In the genomic region with DNA sequence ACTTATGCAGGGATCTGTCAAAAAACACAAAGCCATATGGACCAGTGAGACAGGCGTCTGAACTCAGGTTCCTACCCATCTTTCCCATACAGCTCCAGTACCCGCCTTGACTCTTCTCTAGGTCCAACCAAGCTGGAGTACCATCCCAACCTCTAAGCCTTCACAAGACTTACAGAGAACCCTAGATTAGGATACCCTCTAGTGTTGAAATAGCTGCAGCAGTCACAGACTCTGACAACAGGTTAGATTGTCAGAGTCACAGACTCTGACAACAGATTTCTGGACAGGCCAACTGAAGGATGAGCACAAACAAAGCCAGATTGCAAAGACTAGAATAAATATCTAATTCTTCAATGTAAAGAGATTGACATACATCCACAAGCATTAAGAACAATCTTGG, we compare ENCODE assay signal across 14 cellular contexts.
A peak's percentile ranks its signal among the peaks of the same experiment; 100 is the strongest.
DNase-seq lines count a peak whose midpoint lies in the region; ATAC-seq and TF ChIP-seq lines count a peak whose summit lies in the region.
"Had no signal": no experiment of that assay in that cellular context is flagged by ENCODE, and none has a peak within 500 bp of the region (broad histone marks: within the 10 kb centered on the region; RNA-seq: fewer than 3 reads in every experiment).

No MANE protein-coding gene starts in this region.

- H2BK5ac ChIP-seq in mesendoderm (ENCODE audit: low read length): no peak overlapping the region

- H3K27ac ChIP-seq in mesendoderm (ENCODE audit: low read depth, low read length): no peak overlapping the region

- H4K5ac ChIP-seq in mesendoderm (ENCODE audit: low read length): no peak overlapping the region

- no peaks in the 10 kb centered on the region for H3K36me3 ChIP-seq in GM06990 (ENCODE audit: control insufficient read depth, insufficient read depth, low read length)
- H3K36me3 ChIP-seq in mesendoderm (ENCODE audit: control insufficient read depth, insufficient read depth, low read length): no peaks in the 10 kb centered on the region

- H3K18ac ChIP-seq in mesendoderm (ENCODE audit: low read length): no peak overlapping the region

- TF ChIP-seq CTCF in GM06990 (IDR thresholded peaks at IDR 0.05; ENCODE audit: insufficient read depth, low read length, poor library complexity, severe bottlenecking) (peak; percentile 5), choroid plexus epithelial cell (conservative IDR thresholded peaks at IDR 0.05; ENCODE audit: low read depth, low read length) (peak; percentile 42)

- H2BK120ac ChIP-seq in mesendoderm (ENCODE audit: low read depth, low read length): no peak overlapping the region

- H3K23ac ChIP-seq in mesendoderm (ENCODE audit: low read length): no peak overlapping the region

- H3K4ac ChIP-seq in mesendoderm (ENCODE audit: low read depth, low read length): no peak overlapping the region

- no peak overlapping the region for H3K4me2 ChIP-seq in mesendoderm (ENCODE audit: low read length)

- no peaks in the 10 kb centered on the region for H3K79me2 ChIP-seq in mesendoderm (ENCODE audit: control insufficient read depth, insufficient read depth, low read length)

- no peaks in the 10 kb centered on the region for H3K27me3 ChIP-seq in GM06990 (replicated peaks; ENCODE audit: control insufficient read depth, insufficient read depth, low read length)
- no peaks in the 10 kb centered on the region for H3K27me3 ChIP-seq in mesendoderm (ENCODE audit: insufficient read depth, low read length, poor library complexity)

- H3K79me1 ChIP-seq in mesendoderm (ENCODE audit: low read length): no peaks in the 10 kb centered on the region

- H2BK15ac ChIP-seq in mesendoderm (replicated peaks; ENCODE audit: low read depth): no peak overlapping the region

- no peak overlapping the region for H3K9ac ChIP-seq in mesendoderm (ENCODE audit: low read length)

- H3K4me1 ChIP-seq in mesendoderm (ENCODE audit: control insufficient read depth, low read depth, low read length): peaks cover 9% of the 10 kb centered on the region

- no peak for ATAC-seq in GM18909 (IDR thresholded peaks at IDR 0.05; ENCODE audit: poor library complexity, unreplicated experiment)
- ATAC-seq: left colon had no signal

- no peak overlapping the region for H2AK5ac ChIP-seq in mesendoderm (ENCODE audit: low read length)

- DNase-seq in GM06990 (ENCODE audit: extremely low read depth, insufficient read length): no peak
- peak; percentile 10 for DNase-seq in LHCN-M2 (ENCODE audit: low read depth)
- DNase-seq in choroid plexus epithelial cell (ENCODE audit: low read depth): peak; percentile 6
- peak; percentile 64 for DNase-seq in mesendoderm
- DNase-seq in stimulated activated CD4-positive, alpha-beta T cell treated with anti-CD3 and anti-CD28 coated beads, Interleukin-4, amount 100 ng/mL, for 4 hours: no peak
- DNase-seq in activated CD4-positive, alpha-beta T cell treated with anti-CD3 and anti-CD28 coated beads, Interleukin-2, amount 50 U/mL, for 1 hour: no peak
- DNase-seq: activated CD4-positive, alpha-beta T cell treated with anti-CD3 and anti-CD28 coated beads for 4 hours; activated naive CD8-positive, alpha-beta T cell treated with anti-CD3 and anti-CD28 coated beads for 36 hours; caudate nucleus; CD4-positive, alpha-beta memory T cell; GOT3; head of caudate nucleus; left colon had no signal

- H3K4me3 ChIP-seq in GM06990 (replicated peaks; ENCODE audit: low read depth, low read length) (no peak overlapping the region), choroid plexus epithelial cell (ENCODE audit: low read depth, low read length) (no peak overlapping the region), mesendoderm (ENCODE audit: low read length) (no peak overlapping the region)

- WGBS in mesendoderm (ENCODE audit: extremely low coverage, insufficient coverage, low lambda C conversion rate): no CpG with 5 or more reads among the region's 2 CpGs

- no peak overlapping the region for H3K56ac ChIP-seq in mesendoderm (ENCODE audit: low read length)

- no peak overlapping the region for H4K8ac ChIP-seq in mesendoderm (ENCODE audit: low read depth, low read length)

Comparison
In these comparisons a context has a peak if more than half of its experiments do, and no peak if none do; other contexts are left out.
1. DNase-seq: peak in LHCN-M2 (single experiment), choroid plexus epithelial cell (single experiment) and mesendoderm (single experiment); none in GM06990 (single experiment), stimulated activated CD4-positive, alpha-beta T cell treated with anti-CD3 and anti-CD28 coated beads, Interleukin-4, amount 100 ng/mL, for 4 hours (0 of 2) and activated CD4-positive, alpha-beta T cell treated with anti-CD3 and anti-CD28 coated beads, Interleukin-2, amount 50 U/mL, for 1 hour (single experiment).